In the genomic region with DNA sequence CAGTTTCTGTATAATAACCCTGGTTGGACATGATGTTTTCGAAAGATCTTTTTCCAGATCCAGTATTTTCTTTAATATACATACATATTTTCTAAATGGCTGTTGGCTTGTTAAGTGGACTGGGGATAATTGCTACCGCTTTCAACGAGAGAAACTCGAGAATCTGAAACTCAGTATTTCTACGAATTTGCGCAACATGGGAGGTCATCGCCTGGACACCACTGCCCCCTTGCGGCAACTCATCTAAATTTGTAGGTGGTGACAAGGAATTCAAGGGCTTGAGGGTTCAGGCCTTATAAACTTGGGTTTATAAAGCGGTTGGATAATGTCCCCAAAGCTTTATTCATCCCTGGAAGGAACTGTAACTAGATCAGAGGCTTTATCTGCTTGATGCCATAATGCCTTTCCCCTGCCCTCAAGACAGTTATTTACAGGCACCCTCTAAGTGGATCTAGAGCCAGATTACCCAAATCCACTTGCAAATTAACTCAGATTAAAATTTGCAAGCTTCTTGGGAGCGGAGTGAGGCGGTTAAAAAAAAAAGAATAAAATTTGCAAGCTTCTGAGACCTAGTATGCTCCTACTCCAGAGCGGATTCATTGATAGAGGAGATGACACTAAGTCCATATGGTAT, we compare ENCODE assay signal across 8 cellular contexts. TPM values are rescaled to one million over a fixed set of nuclear protein-coding genes. Genes with fewer than 3 reads are reported as not detected.
A peak's percentile ranks its signal among the peaks of the same experiment; 100 is the strongest.
DNase-seq lines count a peak whose midpoint lies in the region; ATAC-seq and TF ChIP-seq lines count a peak whose summit lies in the region.

No MANE protein-coding gene starts in this region.

- H3K27me3 ChIP-seq in hepatocyte: peaks cover 40% of the 10 kb centered on the region

- peak overlapping the region; percentile 14 for H3K4me3 ChIP-seq in hepatocyte

- no peaks in the 10 kb centered on the region for H3K9me2 ChIP-seq in hepatocyte (replicated peaks; ENCODE audit: insufficient read depth)

- TF ChIP-seq CTCF in LNCAP (IDR thresholded peaks at IDR 0.05): peak; percentile 82
- peak; percentile 80 for TF ChIP-seq CTCF in hepatocyte (IDR thresholded peaks at IDR 0.05; ENCODE audit: poor library complexity)

- H3K36me3 ChIP-seq in hepatocyte (replicated peaks; ENCODE audit: insufficient read depth, low read depth): no peaks in the 10 kb centered on the region

- H3K4me2 ChIP-seq in hepatocyte: peak overlapping the region; percentile 88

- no peaks in the 10 kb centered on the region for H3K9me3 ChIP-seq in hepatocyte (ENCODE audit: low read depth)

- H2AFZ ChIP-seq in hepatocyte: peak overlapping the region; percentile 27

- intact Hi-C loops in sciatic nerve (cut with DNase I): no loop called here

- H3K4me1 ChIP-seq in hepatocyte (ENCODE audit: insufficient read depth): no peaks in the 10 kb centered on the region

- H4K20me1 ChIP-seq in hepatocyte (ENCODE audit: insufficient read depth, poor library complexity, severe bottlenecking): no peaks in the 10 kb centered on the region

- no peaks in the 10 kb centered on the region for H3K79me2 ChIP-seq in hepatocyte

- WGBS in hepatocyte (ENCODE audit: low lambda C conversion rate, missing lambda C conversion rate): 18% methylated on average over 12 of the region's 12 CpGs

- in situ Hi-C loops in G401 (cut with HindIII; ENCODE audit: low sequenced_read_pairs): no loop called here

- no peak overlapping the region for H3K27ac ChIP-seq in hepatocyte

- peak; percentile 52 for ATAC-seq in GM21786 (IDR thresholded peaks at IDR 0.05; ENCODE audit: unreplicated experiment)
- ATAC-seq in sciatic nerve: peak; percentile 75
- no peak for ATAC-seq in HG02970 (IDR thresholded peaks at IDR 0.05; ENCODE audit: low FRiP score, unreplicated experiment)

- DNase-seq in G401 (ENCODE audit: low spot score) (peak; percentile 81), T-helper 1 cell (peak in 4 of 5 donors; percentile 48 to 68 (median 56)), amygdala (lab: John Stamatoyannopoulos, UW) (peak in 53 of 56 donors; percentile 3 to 92 (median 51)), hepatocyte (ENCODE audit: low spot score) (peak; percentile 87), sciatic nerve (ENCODE audit: low spot score) (peak; percentile 91)

RNA-seq across cellular contexts. Expression of a gene that starts 21.3 kb away (rescaled TPM):
- total RNA-seq in G401 (2014; rRNA removed; shearing (Covaris generic)): not detected in 2 replicates
- total RNA-seq in hepatocyte: not detected in 2 replicates
- polyA plus RNA-seq in hepatocyte: not detected in 2 replicates
- not detected for total RNA-seq in sciatic nerve

RNA-seq across cellular contexts. Expression of a gene that starts 37.9 kb away (rescaled TPM):
- total RNA-seq in G401 (2014; rRNA removed; shearing (Covaris generic)): not detected in 2 replicates
- total RNA-seq in hepatocyte (not detected in 2 replicates), sciatic nerve (not detected)
- not detected in 2 replicates for polyA plus RNA-seq in hepatocyte
